1 cellular context compared by ENCODE assay signal in the genomic region with DNA sequence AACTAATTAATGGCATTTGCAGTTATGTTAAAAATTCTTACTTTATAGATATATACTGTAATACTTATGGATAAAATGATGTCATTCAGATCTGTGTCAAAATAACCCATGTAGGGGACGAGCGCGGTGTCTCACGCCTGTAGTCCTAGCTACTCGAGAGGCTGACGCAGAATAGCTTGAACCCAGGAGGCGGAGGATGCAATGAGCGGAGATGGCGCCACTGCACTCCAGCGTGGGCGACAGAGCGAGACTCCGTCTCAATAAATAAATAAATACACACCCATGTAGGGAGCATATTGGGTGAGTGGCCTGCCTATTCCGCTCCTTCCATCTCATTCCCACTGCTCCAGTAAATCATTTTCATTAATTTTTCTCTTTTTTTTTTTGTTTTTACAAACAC.
TF ChIP-seq lines count a peak whose summit lies in the region.

No MANE protein-coding gene starts in this region.

TF ChIP-seq in GM12891, 5 proteins besides CTCF, POLR2A, EP300 and RAD21:
- TF ChIP-seq TAF1 (IDR thresholded peaks at IDR 0.05; ENCODE audit: low read depth, low read length) (no peak), SPI1 (IDR thresholded peaks at IDR 0.05; ENCODE audit: low read depth, low read length) (no peak), POU2F2 (IDR thresholded peaks at IDR 0.05; ENCODE audit: low read depth, low read length) (no peak), POLR2AphosphoS5 (IDR thresholded peaks at IDR 0.05; ENCODE audit: low read depth, low read length) (no peak), PAX5 (IDR thresholded peaks at IDR 0.05; ENCODE audit: insufficient read depth, low read length, severe bottlenecking) (no peak)
